ENCODE assay signal across 1 cellular context in the genomic region with DNA sequence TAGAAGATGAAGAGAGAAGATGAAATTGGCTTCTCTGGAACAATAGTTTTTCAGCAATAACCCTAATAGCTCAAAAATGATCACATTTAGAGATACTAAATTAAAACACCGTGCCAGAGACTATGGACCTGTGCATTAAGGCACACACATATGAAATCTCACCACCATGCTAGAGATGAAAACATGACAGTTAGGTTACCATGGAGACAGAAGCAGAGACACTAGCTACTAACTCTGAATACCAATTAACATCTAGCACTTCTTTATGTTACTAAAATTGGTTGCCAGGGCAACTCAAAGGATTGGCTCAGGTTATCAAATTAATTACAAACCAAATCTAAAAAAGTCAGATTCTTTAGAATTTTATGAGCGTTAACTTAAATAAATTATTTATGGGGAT.
TF ChIP-seq lines count a peak whose summit lies in the region.

No MANE protein-coding gene starts in this region.

TF ChIP-seq in HCT116, 20 proteins besides CTCF, POLR2A, EP300 and RAD21 (continued from another document):
- no peak for TF ChIP-seq ZBTB33 (IDR thresholded peaks at IDR 0.05; ENCODE audit: extremely low read depth, insufficient replicate concordance, low read length)
- TF ChIP-seq, protein P1, sequence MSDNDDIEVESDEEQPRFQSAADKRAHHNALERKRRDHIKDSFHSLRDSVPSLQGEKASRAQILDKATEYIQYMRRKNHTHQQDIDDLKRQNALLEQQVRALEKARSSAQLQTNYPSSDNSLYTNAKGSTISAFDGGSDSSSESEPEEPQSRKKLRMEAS (IDR thresholded peaks at IDR 0.05): no peak
- TF ChIP-seq SP1 (IDR thresholded peaks at IDR 0.05; ENCODE audit: low read depth): no peak
- TF ChIP-seq EGR1 (IDR thresholded peaks at IDR 0.05; ENCODE audit: low read depth): no peak
- TF ChIP-seq EZH2phosphoT487 (IDR thresholded peaks at IDR 0.05; ENCODE audit: borderline replicate concordance): no peak
